14 cellular contexts compared by ENCODE assay signal in the genomic region with DNA sequence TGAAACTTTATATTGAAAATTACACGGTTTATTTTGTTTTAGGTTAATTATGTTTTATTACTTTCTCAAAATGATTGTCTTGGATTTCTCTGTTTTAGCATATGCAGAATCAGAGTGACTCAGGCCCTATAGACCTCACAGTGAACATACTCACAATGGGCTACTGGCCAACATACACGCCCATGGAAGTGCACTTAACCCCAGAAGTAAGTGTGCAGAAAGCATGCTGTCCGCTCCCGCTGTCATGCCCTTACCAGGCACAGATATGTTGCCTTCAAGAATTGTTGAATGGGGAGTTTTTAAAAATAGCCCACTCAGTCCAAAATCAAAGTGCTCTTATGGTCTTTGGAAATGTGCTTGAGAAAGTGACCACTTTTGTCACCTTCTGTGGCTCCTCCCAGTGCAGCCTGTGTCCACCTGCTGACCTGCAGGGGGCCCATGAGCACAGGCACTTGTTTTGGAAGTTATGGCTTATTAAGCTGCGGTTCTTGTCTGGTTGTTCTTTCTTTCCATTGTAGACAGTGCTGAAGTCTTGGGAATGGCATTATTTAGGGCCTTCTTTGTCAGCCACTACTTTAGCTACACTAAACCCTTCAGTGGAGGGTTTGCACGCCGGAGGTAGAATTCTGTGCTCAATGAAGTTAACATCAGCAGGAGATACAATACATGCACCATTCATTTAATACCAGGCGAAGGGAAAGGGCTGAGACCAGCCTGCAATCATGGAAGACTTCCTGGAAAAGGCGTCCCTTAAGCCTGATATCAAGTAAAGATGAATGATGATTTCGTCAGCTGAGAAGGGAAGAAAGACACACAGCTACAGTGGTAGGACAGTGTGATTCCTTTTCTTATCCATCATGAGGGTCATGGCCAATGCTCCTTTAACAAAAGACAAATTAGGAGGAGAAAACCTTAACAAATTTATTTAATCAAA. TPM values are rescaled to one million over a fixed set of nuclear protein-coding genes. Genes with fewer than 3 reads are reported as not detected.
A peak's percentile ranks its signal among the peaks of the same experiment; 100 is the strongest.
DNase-seq lines count a peak whose midpoint lies in the region; ATAC-seq, FAIRE-seq and TF ChIP-seq lines count a peak whose summit lies in the region.
"Had no signal": no experiment of that assay in that cellular context is flagged by ENCODE, and none has a peak within 500 bp of the region (broad histone marks: within the 10 kb centered on the region; RNA-seq: fewer than 3 reads in every experiment).

No MANE protein-coding gene starts in this region.

- intact Hi-C loops in left ventricle myocardium inferior (cut with micrococcal nuclease): no loop called here
- intact Hi-C loops in heart left ventricle (cut with DNase I): no loop called here
- intact Hi-C loops in stomach (cut with DNase I; ENCODE audit: low total_unique reads): no loop called here

- H3K4me1 ChIP-seq in left ventricle myocardium inferior: no peaks in the 10 kb centered on the region
- H3K4me1 ChIP-seq in heart left ventricle: no peaks in the 10 kb centered on the region
- no peaks in the 10 kb centered on the region for H3K4me1 ChIP-seq in astrocyte (ENCODE audit: insufficient read depth, low read length)
- no peaks in the 10 kb centered on the region for H3K4me1 ChIP-seq in stomach
- H3K4me1 ChIP-seq: suprapubic skin had no signal

- no peaks in the 10 kb centered on the region for H3K79me2 ChIP-seq in astrocyte (ENCODE audit: insufficient read depth, low read length)

- FAIRE-seq in astrocyte (lab: Jason Lieb, UNC): no peak
- peak; percentile 69 for FAIRE-seq in urothelium cell line (lab: Jason Lieb, UNC)

- TF ChIP-seq EP300 in stomach (IDR thresholded peaks at IDR 0.05): no peak

- H4K20me1 ChIP-seq in astrocyte (ENCODE audit: insufficient read depth, low read length): peaks cover 3% of the 10 kb centered on the region

- H3K36me3 Mint-ChIP-seq in astrocyte (ENCODE audit: low read depth, unreplicated experiment): peaks cover 17% of the 10 kb centered on the region

- H3K27me3 Mint-ChIP-seq in astrocyte (ENCODE audit: low read depth, unreplicated experiment): no peaks in the 10 kb centered on the region
- H3K27me3 Mint-ChIP-seq: dendritic cell treated with granulocyte-macrophage colony-stimulating factor and Interleukin-4, amounts not matched to agents 40 ng/mL and 50 ng/mL, for 4 days had no signal

- H2AFZ ChIP-seq in astrocyte (ENCODE audit: low read depth, low read length): no peak overlapping the region

- no peak overlapping the region for H3K4me3 ChIP-seq in left ventricle myocardium inferior
- H3K4me3 ChIP-seq in heart left ventricle: no peak overlapping the region
- no peak overlapping the region for H3K4me3 ChIP-seq in astrocyte (ENCODE audit: insufficient read depth, low read depth, low read length)
- H3K4me3 ChIP-seq in stomach: no peak overlapping the region
- H3K4me3 ChIP-seq: suprapubic skin had no signal

- no peak overlapping the region for H3K27ac ChIP-seq in left ventricle myocardium inferior (replicated peaks)
- no peak overlapping the region for H3K27ac ChIP-seq in heart left ventricle
- H3K27ac ChIP-seq in astrocyte (ENCODE audit: low read depth, low read length): no peak overlapping the region
- H3K27ac ChIP-seq in stomach: no peak overlapping the region
- H3K27ac ChIP-seq: suprapubic skin had no signal

- no peaks in the 10 kb centered on the region for H3K9me3 Mint-ChIP-seq in astrocyte (ENCODE audit: unreplicated experiment)
- H3K9me3 Mint-ChIP-seq: dendritic cell treated with granulocyte-macrophage colony-stimulating factor and Interleukin-4, amounts not matched to agents 40 ng/mL and 50 ng/mL, for 4 days had no signal

- no peak overlapping the region for H3K27ac Mint-ChIP-seq in astrocyte (ENCODE audit: unreplicated experiment)
- H3K27ac Mint-ChIP-seq: dendritic cell treated with granulocyte-macrophage colony-stimulating factor and Interleukin-4, amounts not matched to agents 40 ng/mL and 50 ng/mL, for 4 days had no signal

- H3K9me3 ChIP-seq in left ventricle myocardium inferior (replicated peaks) (no peaks in the 10 kb centered on the region), heart left ventricle (no peaks in the 10 kb centered on the region), astrocyte (ENCODE audit: insufficient read depth, low read depth, low read length) (no peaks in the 10 kb centered on the region), stomach (no peaks in the 10 kb centered on the region)
- H3K9me3 ChIP-seq: suprapubic skin had no signal

- no peak for TF ChIP-seq POLR2A in heart left ventricle (IDR thresholded peaks at IDR 0.05)
- TF ChIP-seq POLR2A in stomach (IDR thresholded peaks at IDR 0.05): no peak

- 70 to 91% (median 82%) methylated on average over 10 of the region's 10 CpGs for WGBS in heart left ventricle, 4 donors
- WGBS in stomach, 5 donors: 69 to 81% (median 79%) methylated on average over 10 of the region's 10 CpGs

- DNase-seq in left ventricle myocardium inferior: no peak
- DNase-seq in heart left ventricle: no peak
- no peak for DNase-seq in astrocyte (ENCODE audit: low read depth)
- peak; percentile 18 for DNase-seq in kidney tubule cell (ENCODE audit: low spot score)
- DNase-seq in urothelium cell line (ENCODE audit: low spot score): no peak
- DNase-seq in cerebellum (ENCODE audit: low spot score): no peak
- no peak for DNase-seq in stomach
- DNase-seq: activated CD4-positive, CD25-positive, alpha-beta regulatory T cell treated with anti-CD3 and anti-CD28 coated beads, Interleukin-2, amount 50 U/mL, for 72 hours; NCI-H2171 treated with DMSO at 0.1 percent for 48 hours; nucleus accumbens; stimulated activated CD4-positive, alpha-beta T cell treated with anti-CD3 and anti-CD28 coated beads, Interleukin-4, amount 100 ng/mL, for 4 hours had no signal

- H3K4me1 Mint-ChIP-seq in astrocyte (ENCODE audit: low read depth, unreplicated experiment): no peaks in the 10 kb centered on the region

- H3K9ac ChIP-seq in astrocyte (ENCODE audit: low read length): no peak overlapping the region

- ATAC-seq in heart left ventricle: no peak
- ATAC-seq in HG02571 (IDR thresholded peaks at IDR 0.05; ENCODE audit: unreplicated experiment): no peak

- H3K27me3 ChIP-seq in left ventricle myocardium inferior (ENCODE audit: low read depth) (no peaks in the 10 kb centered on the region), heart left ventricle (no peaks in the 10 kb centered on the region), astrocyte (ENCODE audit: insufficient read depth, low read length) (no peaks in the 10 kb centered on the region), stomach (no peaks in the 10 kb centered on the region)
- H3K27me3 ChIP-seq: suprapubic skin had no signal

- H3K4me3 Mint-ChIP-seq in astrocyte (ENCODE audit: unreplicated experiment): no peak overlapping the region
- H3K4me3 Mint-ChIP-seq: dendritic cell treated with granulocyte-macrophage colony-stimulating factor and Interleukin-4, amounts not matched to agents 40 ng/mL and 50 ng/mL, for 4 days had no signal

- H3K36me3 ChIP-seq in left ventricle myocardium inferior (peaks cover 98% of the 10 kb centered on the region), heart left ventricle (peaks cover 2 to 100% (median 99%) of the 10 kb centered on the region in 9 donors), astrocyte (ENCODE audit: insufficient read depth, low read length) (peaks cover 61% of the 10 kb centered on the region), stomach (peaks cover 57 to 100% (median 99%) of the 10 kb centered on the region in 4 donors)

- peak; percentile 32 for TF ChIP-seq CTCF in left ventricle myocardium inferior (IDR thresholded peaks at IDR 0.05; ENCODE audit: borderline replicate concordance)
- peak in 1 of 12 donors; percentile 22 for TF ChIP-seq CTCF in heart left ventricle (IDR thresholded peaks at IDR 0.05)
- peak; percentile 20 for TF ChIP-seq CTCF in astrocyte (IDR thresholded peaks at IDR 0.05; ENCODE audit: insufficient read depth, low read depth, low read length)
- no peak for TF ChIP-seq CTCF in stomach (IDR thresholded peaks at IDR 0.05)

- H3K4me2 ChIP-seq in astrocyte (ENCODE audit: low read length): no peak overlapping the region

RNA-seq across cellular contexts. Expression of gene CUL4A, which starts 36.7 kb away (rescaled TPM):
- total RNA-seq in left ventricle myocardium inferior: 122 TPM
- total RNA-seq in heart left ventricle: 100 to 1,000 TPM in 7 of 9 donors, 10 to 100 TPM in 2; 86.7 to 121 (median 114) TPM
- polyA plus RNA-seq in heart left ventricle: 10 to 100 TPM; 29.7 to 82.1 TPM
- 71.3 and 81.3 TPM in 2 replicates for total RNA-seq in astrocyte
- 52.1 TPM for total RNA-seq in cerebellum
- 100 to 1,000 TPM; 107 to 153 (median 148) TPM for total RNA-seq in stomach
- 10 to 100 TPM; 24.4 to 31.0 (median 25.6) TPM for polyA plus RNA-seq in stomach

RNA-seq across cellular contexts. Expression of gene PCID2, which starts 37.7 kb away (rescaled TPM):
- total RNA-seq in left ventricle myocardium inferior (54.5 TPM), heart left ventricle (10 to 100 TPM; 40.1 to 60.2 (median 45.2) TPM), astrocyte (29.6 and 31.5 TPM in 2 replicates), cerebellum (58.6 TPM), stomach (10 to 100 TPM; 35.7 to 81.7 (median 44.3) TPM)
- polyA plus RNA-seq in heart left ventricle (10 to 100 TPM; 30.0 to 57.7 TPM), stomach (10 to 100 TPM; 25.9 to 38.3 (median 32.3) TPM)

RNA-seq across cellular contexts. Expression of gene LAMP1, which starts 50.9 kb away (rescaled TPM):
- total RNA-seq in left ventricle myocardium inferior (96.1 TPM), heart left ventricle (100 to 1,000 TPM in 5 of 9 donors, 10 to 100 TPM in 4; 77.5 to 214 (median 101) TPM), astrocyte (313 and 317 TPM in 2 replicates), cerebellum (48.3 TPM), stomach (100 to 1,000 TPM in 2 of 5 donors, 10 to 100 TPM in 3; 44.0 to 121 (median 70.3) TPM)
- polyA plus RNA-seq in heart left ventricle (10 to 100 TPM; 41.4 to 96.1 TPM), stomach (10 to 100 TPM; 20.9 to 52.2 (median 47.9) TPM)

Comparison
In these comparisons a context has a peak if more than half of its experiments do, and no peak if none do; other contexts are left out.
1. CTCF ChIP-seq: peak in left ventricle myocardium inferior (single experiment) and astrocyte (single experiment); none in stomach (0 of 7).